Comparison of ENCODE assay signal across 1 cellular context in genomic region chr15:39393575-39394335, GRCh38.
TF ChIP-seq lines count a peak whose summit lies in the region.

No MANE protein-coding gene starts in this region.

TF ChIP-seq in GM12878, 131 proteins besides CTCF, POLR2A, EP300 and RAD21 (continued from another document):
- TF ChIP-seq CREM (IDR thresholded peaks at IDR 0.05; ENCODE audit: low read depth) (no peak), ZNF24 (IDR thresholded peaks at IDR 0.05) (no peak), PAX8 (IDR thresholded peaks at IDR 0.05) (no peak), POLR2AphosphoS2 (IDR thresholded peaks at IDR 0.05; ENCODE audit: low read depth, low read length) (no peak), ZBTB33 (IDR thresholded peaks at IDR 0.05) (no peak), DPF2 (IDR thresholded peaks at IDR 0.05) (no peak), SREBF1 (IDR thresholded peaks at IDR 0.05; ENCODE audit: low read length) (no peak), YBX1 (IDR thresholded peaks at IDR 0.05) (no peak), FOS (IDR thresholded peaks at IDR 0.05; ENCODE audit: borderline replicate concordance, extremely low read depth, insufficient read length) (no peak), SMC3 (IDR thresholded peaks at IDR 0.05; ENCODE audit: borderline replicate concordance, low read length) (no peak), ZZZ3 (IDR thresholded peaks at IDR 0.05; ENCODE audit: control insufficient read depth, insufficient read length, low read depth) (no peak), E2F8 (IDR thresholded peaks at IDR 0.05; ENCODE audit: low read depth, partially characterized antibody) (no peak), STAT3 (IDR thresholded peaks at IDR 0.05; ENCODE audit: low read depth, low read length) (no peak), FOXK2 (IDR thresholded peaks at IDR 0.05) (no peak)
